ENCODE assay signal across 15 cellular contexts in genomic region chr2:12177995-12178760, GRCh38.
A peak's percentile ranks its signal among the peaks of the same experiment; 100 is the strongest.
DNase-seq lines count a peak whose midpoint lies in the region; ATAC-seq and TF ChIP-seq lines count a peak whose summit lies in the region.
"Had no signal": no experiment of that assay in that cellular context is flagged by ENCODE, and none has a peak within 500 bp of the region (broad histone marks: within the 10 kb centered on the region; RNA-seq: fewer than 3 reads in every experiment).

No MANE protein-coding gene starts in this region.

- H3K27ac Mint-ChIP-seq in activated T-helper 1 cell treated with anti-CD3 and anti-CD28 coated beads, Interleukin-12 subunit alpha, Interleukin-12 subunit beta, Interleukin-2, Interleukin-4 antibody, amounts not matched to agents 30 ng/mL and 10 ng/mL and 1 ng/mL, durations not matched to agents 14 hours and 24 hours and 36 hours: peak overlapping the region; percentile 2
- H3K27ac Mint-ChIP-seq: dendritic cell treated with granulocyte-macrophage colony-stimulating factor and Interleukin-4, amounts not matched to agents 40 ng/mL and 50 ng/mL, for 4 days had no signal

- no peak overlapping the region for H3K14ac ChIP-seq in neuronal stem cell (ENCODE audit: low read length)

- DNase-seq in activated T-helper 1 cell treated with anti-CD3 and anti-CD28 coated beads, Interleukin-12 subunit alpha, Interleukin-12 subunit beta, Interleukin-2, Interleukin-4 antibody, amounts not matched to agents 30 ng/mL and 10 ng/mL and 1 ng/mL, durations not matched to agents 14 hours and 24 hours and 36 hours (ENCODE audit: low spot score): no peak
- DNase-seq in neuronal stem cell (ENCODE audit: low spot score) (no peak), NCI-H2081 treated with DMSO at 0.1 percent for 48 hours (lab: John Stamatoyannopoulos, UW) (no peak), GM10248 (ENCODE audit: extremely low spot score) (no peak), sciatic nerve (ENCODE audit: low spot score) (no peak)
- DNase-seq: Calu3, left cardiac atrium, NCI-H1048, NCI-H69, occipital lobe had no signal

- no peak overlapping the region for H3K4me3 Mint-ChIP-seq in activated T-helper 1 cell treated with anti-CD3 and anti-CD28 coated beads, Interleukin-12 subunit alpha, Interleukin-12 subunit beta, Interleukin-2, Interleukin-4 antibody, amounts not matched to agents 30 ng/mL and 10 ng/mL and 1 ng/mL, durations not matched to agents 14 hours and 24 hours and 36 hours
- H3K4me3 Mint-ChIP-seq: dendritic cell treated with granulocyte-macrophage colony-stimulating factor and Interleukin-4, amounts not matched to agents 40 ng/mL and 50 ng/mL, for 4 days had no signal

- H4K8ac ChIP-seq in neuronal stem cell (ENCODE audit: low read depth, low read length): no peak overlapping the region

- no peaks in the 10 kb centered on the region for H3K27me3 ChIP-seq in neuronal stem cell (ENCODE audit: control insufficient read depth in 3 of 3, insufficient read depth in 3 of 3, low read depth in 1 of 3, low read length in 3 of 3)
- H3K27me3 ChIP-seq: gastrocnemius medialis had no signal

- no peaks in the 10 kb centered on the region for H3K79me1 ChIP-seq in neuronal stem cell (ENCODE audit: low read depth, low read length)

- H2BK15ac ChIP-seq in neuronal stem cell (ENCODE audit: low read length): no peak overlapping the region

- H2AFZ ChIP-seq in neuronal stem cell (ENCODE audit: low read length): peak overlapping the region; percentile 66

- H2BK120ac ChIP-seq in neuronal stem cell (ENCODE audit: low read depth, low read length): no peak overlapping the region

- no peaks in the 10 kb centered on the region for H3K9me3 Mint-ChIP-seq in activated T-helper 1 cell treated with anti-CD3 and anti-CD28 coated beads, Interleukin-12 subunit alpha, Interleukin-12 subunit beta, Interleukin-2, Interleukin-4 antibody, amounts not matched to agents 30 ng/mL and 10 ng/mL and 1 ng/mL, durations not matched to agents 14 hours and 24 hours and 36 hours
- H3K9me3 Mint-ChIP-seq: dendritic cell treated with granulocyte-macrophage colony-stimulating factor and Interleukin-4, amounts not matched to agents 40 ng/mL and 50 ng/mL, for 4 days had no signal

- no peak overlapping the region for H2BK12ac ChIP-seq in neuronal stem cell (ENCODE audit: low read length)

- no peak overlapping the region for H4K91ac ChIP-seq in neuronal stem cell (ENCODE audit: low read depth, low read length, poor library complexity)

- WGBS in neuronal stem cell (ENCODE audit: extremely low coverage in 2 of 2, insufficient read length in 2 of 2, insufficient replicate concordance in 1 of 2), 2 donors: no CpG with 5 or more reads among the region's 4 CpGs

- H3K4me2 ChIP-seq in neuronal stem cell (ENCODE audit: insufficient read depth, low read length, poor library complexity, severe bottlenecking): no peak overlapping the region

- no peak overlapping the region for H3K9ac ChIP-seq in neuronal stem cell (ENCODE audit: low read depth, low read length, poor library complexity)

- no peak overlapping the region for H3K27ac ChIP-seq in neuronal stem cell (replicated peaks; ENCODE audit: low read length)

- no peak overlapping the region for H3K23ac ChIP-seq in neuronal stem cell (ENCODE audit: low read depth, low read length, poor library complexity)

- peaks cover 0 to 4% of the 10 kb centered on the region in 2 donors for H3K9me3 ChIP-seq in neuronal stem cell (replicated peaks in 1 of 2; ENCODE audit: control insufficient read depth in 2 of 2, insufficient read depth in 1 of 2, low read depth in 1 of 2, low read length in 2 of 2)
- H3K9me3 ChIP-seq: gastrocnemius medialis had no signal

- no peak overlapping the region for H3K4ac ChIP-seq in neuronal stem cell (ENCODE audit: low read length)

- H3K36me3 Mint-ChIP-seq in activated T-helper 1 cell treated with anti-CD3 and anti-CD28 coated beads, Interleukin-12 subunit alpha, Interleukin-12 subunit beta, Interleukin-2, Interleukin-4 antibody, amounts not matched to agents 30 ng/mL and 10 ng/mL and 1 ng/mL, durations not matched to agents 14 hours and 24 hours and 36 hours (ENCODE audit: low read depth): peaks cover 3% of the 10 kb centered on the region

- H3K27me3 Mint-ChIP-seq in activated T-helper 1 cell treated with anti-CD3 and anti-CD28 coated beads, Interleukin-12 subunit alpha, Interleukin-12 subunit beta, Interleukin-2, Interleukin-4 antibody, amounts not matched to agents 30 ng/mL and 10 ng/mL and 1 ng/mL, durations not matched to agents 14 hours and 24 hours and 36 hours (ENCODE audit: insufficient read depth): peaks cover 7% of the 10 kb centered on the region

- peak; percentile 6 for ATAC-seq in GM18508 (IDR thresholded peaks at IDR 0.05; ENCODE audit: insufficient read depth, unreplicated experiment)
- peak; percentile 2 for ATAC-seq in HG03064 (IDR thresholded peaks at IDR 0.05; ENCODE audit: low read depth, unreplicated experiment)
- no peak for ATAC-seq in sciatic nerve
- no peak for ATAC-seq in GM19035 (IDR thresholded peaks at IDR 0.05; ENCODE audit: unreplicated experiment)

- H2BK5ac ChIP-seq in neuronal stem cell (ENCODE audit: low read length): no peak overlapping the region

- intact Hi-C loops in activated T-helper 1 cell treated with anti-CD3 and anti-CD28 coated beads, Interleukin-12 subunit alpha, Interleukin-12 subunit beta, Interleukin-2, Interleukin-4 antibody, amounts not matched to agents 30 ng/mL and 10 ng/mL and 1 ng/mL, durations not matched to agents 14 hours and 24 hours and 36 hours (cut with micrococcal nuclease): loop anchor here (5.0 kb wide), 1 partner anchor 114 kb away; no protein-coding TSS in a partner anchor
- intact Hi-C loops in sciatic nerve (cut with DNase I): no loop called here

- no peak overlapping the region for H3K4me3 ChIP-seq in neuronal stem cell (ENCODE audit: low read length in 2 of 2)
- H3K4me3 ChIP-seq: gastrocnemius medialis had no signal

- POLR2A ChIA-PET in GM10248 (lab: Yijun Ruan, JAX): no interaction called here

- H3K4me1 ChIP-seq in neuronal stem cell (ENCODE audit: control insufficient read depth in 2 of 2, insufficient read depth in 1 of 2, low read depth in 1 of 2, low read length in 2 of 2): peaks cover 3 to 13% of the 10 kb centered on the region in 2 donors

- H2AK5ac ChIP-seq in neuronal stem cell (ENCODE audit: low read depth, low read length): no peak overlapping the region

- CTCF ChIA-PET in GM10248 (lab: Yijun Ruan, JAX): no interaction called here

- no peak for TF ChIP-seq CTCF in GM10248 (IDR thresholded peaks at IDR 0.05; ENCODE audit: control extremely low read depth, extremely low read depth, low read depth, missing control alignments)

- no peak overlapping the region for H3K18ac ChIP-seq in neuronal stem cell (ENCODE audit: low read length)

- peaks cover 38% of the 10 kb centered on the region for H3K4me1 Mint-ChIP-seq in activated T-helper 1 cell treated with anti-CD3 and anti-CD28 coated beads, Interleukin-12 subunit alpha, Interleukin-12 subunit beta, Interleukin-2, Interleukin-4 antibody, amounts not matched to agents 30 ng/mL and 10 ng/mL and 1 ng/mL, durations not matched to agents 14 hours and 24 hours and 36 hours (ENCODE audit: low read depth)

- H3K36me3 ChIP-seq in neuronal stem cell (replicated peaks in 1 of 2; ENCODE audit: control insufficient read depth in 2 of 2, insufficient read depth in 2 of 2, low read length in 2 of 2): no peaks in the 10 kb centered on the region
- H3K36me3 ChIP-seq: gastrocnemius medialis had no signal

Comparison
In these comparisons a context has a peak if more than half of its experiments do, and no peak if none do; other contexts are left out.
1. ATAC-seq: peak in GM18508 (single experiment) and HG03064 (single experiment); none in sciatic nerve (single experiment) and GM19035 (single experiment).